ENCODE assay signal across 1 cellular context in the genomic region with DNA sequence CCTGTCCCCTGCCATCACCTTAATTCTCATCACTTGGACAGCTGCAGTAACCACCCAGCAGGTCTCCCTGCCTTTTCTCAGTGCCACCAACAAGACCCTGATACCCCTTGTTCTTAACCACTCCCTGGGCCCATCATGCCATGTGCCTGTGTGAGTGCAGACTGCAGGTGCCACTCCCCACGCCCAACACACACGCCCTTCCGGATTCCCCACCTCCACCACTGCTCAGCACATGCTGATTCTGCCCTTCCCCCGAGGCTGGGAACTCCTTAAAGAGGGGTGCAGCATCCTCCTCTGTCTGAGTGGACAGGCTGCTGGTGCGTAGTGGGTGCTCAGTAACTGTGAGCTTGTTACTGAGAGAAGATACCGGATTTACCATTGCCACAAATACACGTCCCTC.
TF ChIP-seq lines count a peak whose summit lies in the region.

No MANE protein-coding gene starts in this region.

TF ChIP-seq in SK-N-SH, 30 proteins besides CTCF, POLR2A, EP300 and RAD21:
- no peak for TF ChIP-seq TCF12 (IDR thresholded peaks at IDR 0.05)
- no peak for TF ChIP-seq TAF1 (IDR thresholded peaks at IDR 0.05; ENCODE audit: borderline replicate concordance, low read depth, low read length)
- TF ChIP-seq, protein P1, sequence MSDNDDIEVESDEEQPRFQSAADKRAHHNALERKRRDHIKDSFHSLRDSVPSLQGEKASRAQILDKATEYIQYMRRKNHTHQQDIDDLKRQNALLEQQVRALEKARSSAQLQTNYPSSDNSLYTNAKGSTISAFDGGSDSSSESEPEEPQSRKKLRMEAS (IDR thresholded peaks at IDR 0.05; ENCODE audit: low read depth): no peak
- TF ChIP-seq NFIC (IDR thresholded peaks at IDR 0.05; ENCODE audit: borderline replicate concordance): no peak
- TF ChIP-seq NRF1 (IDR thresholded peaks at IDR 0.05; ENCODE audit: low read depth, low read length): no peak
- TF ChIP-seq GATA2 (CRISPR knock-in tag; IDR thresholded peaks at IDR 0.05): no peak
- no peak for TF ChIP-seq GABPA (IDR thresholded peaks at IDR 0.05; ENCODE audit: low read depth)
- TF ChIP-seq SMC3 (IDR thresholded peaks at IDR 0.05; ENCODE audit: low read depth, low read length): no peak
- TF ChIP-seq, protein P2, sequence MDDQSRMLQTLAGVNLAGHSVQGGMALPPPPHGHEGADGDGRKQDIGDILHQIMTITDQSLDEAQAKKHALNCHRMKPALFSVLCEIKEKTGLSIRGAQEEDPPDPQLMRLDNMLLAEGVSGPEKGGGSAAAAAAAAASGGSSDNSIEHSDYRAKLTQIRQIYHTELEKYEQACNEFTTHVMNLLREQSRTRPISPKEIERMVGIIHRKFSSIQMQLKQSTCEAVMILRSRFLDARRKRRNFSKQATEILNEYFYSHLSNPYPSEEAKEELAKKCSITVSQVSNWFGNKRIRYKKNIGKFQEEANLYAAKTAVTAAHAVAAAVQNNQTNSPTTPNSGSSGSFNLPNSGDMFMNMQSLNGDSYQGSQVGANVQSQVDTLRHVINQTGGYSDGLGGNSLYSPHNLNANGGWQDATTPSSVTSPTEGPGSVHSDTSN (IDR thresholded peaks at IDR 0.05): no peak
- TF ChIP-seq MXI1 (IDR thresholded peaks at IDR 0.05; ENCODE audit: low read depth, low read length): no peak
- no peak for TF ChIP-seq RFX5 (IDR thresholded peaks at IDR 0.05; ENCODE audit: low read length)
- TF ChIP-seq, protein P3, sequence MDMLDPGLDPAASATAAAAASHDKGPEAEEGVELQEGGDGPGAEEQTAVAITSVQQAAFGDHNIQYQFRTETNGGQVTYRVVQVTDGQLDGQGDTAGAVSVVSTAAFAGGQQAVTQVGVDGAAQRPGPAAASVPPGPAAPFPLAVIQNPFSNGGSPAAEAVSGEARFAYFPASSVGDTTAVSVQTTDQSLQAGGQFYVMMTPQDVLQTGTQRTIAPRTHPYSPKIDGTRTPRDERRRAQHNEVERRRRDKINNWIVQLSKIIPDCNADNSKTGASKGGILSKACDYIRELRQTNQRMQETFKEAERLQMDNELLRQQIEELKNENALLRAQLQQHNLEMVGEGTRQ (IDR thresholded peaks at IDR 0.05; ENCODE audit: borderline replicate concordance, low read depth, low read length): no peak
- TF ChIP-seq, protein P4, sequence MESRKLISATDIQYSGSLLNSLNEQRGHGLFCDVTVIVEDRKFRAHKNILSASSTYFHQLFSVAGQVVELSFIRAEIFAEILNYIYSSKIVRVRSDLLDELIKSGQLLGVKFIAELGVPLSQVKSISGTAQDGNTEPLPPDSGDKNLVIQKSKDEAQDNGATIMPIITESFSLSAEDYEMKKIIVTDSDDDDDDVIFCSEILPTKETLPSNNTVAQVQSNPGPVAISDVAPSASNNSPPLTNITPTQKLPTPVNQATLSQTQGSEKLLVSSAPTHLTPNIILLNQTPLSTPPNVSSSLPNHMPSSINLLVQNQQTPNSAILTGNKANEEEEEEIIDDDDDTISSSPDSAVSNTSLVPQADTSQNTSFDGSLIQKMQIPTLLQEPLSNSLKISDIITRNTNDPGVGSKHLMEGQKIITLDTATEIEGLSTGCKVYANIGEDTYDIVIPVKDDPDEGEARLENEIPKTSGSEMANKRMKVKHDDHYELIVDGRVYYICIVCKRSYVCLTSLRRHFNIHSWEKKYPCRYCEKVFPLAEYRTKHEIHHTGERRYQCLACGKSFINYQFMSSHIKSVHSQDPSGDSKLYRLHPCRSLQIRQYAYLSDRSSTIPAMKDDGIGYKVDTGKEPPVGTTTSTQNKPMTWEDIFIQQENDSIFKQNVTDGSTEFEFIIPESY (IDR thresholded peaks at IDR 0.05; ENCODE audit: borderline replicate concordance, low read depth): no peak
- no peak for TF ChIP-seq FOSL2 (IDR thresholded peaks at IDR 0.05; ENCODE audit: borderline replicate concordance, low read depth)
- no peak for TF ChIP-seq YY1 (IDR thresholded peaks at IDR 0.05; ENCODE audit: low read depth)
- TF ChIP-seq, protein P5, sequence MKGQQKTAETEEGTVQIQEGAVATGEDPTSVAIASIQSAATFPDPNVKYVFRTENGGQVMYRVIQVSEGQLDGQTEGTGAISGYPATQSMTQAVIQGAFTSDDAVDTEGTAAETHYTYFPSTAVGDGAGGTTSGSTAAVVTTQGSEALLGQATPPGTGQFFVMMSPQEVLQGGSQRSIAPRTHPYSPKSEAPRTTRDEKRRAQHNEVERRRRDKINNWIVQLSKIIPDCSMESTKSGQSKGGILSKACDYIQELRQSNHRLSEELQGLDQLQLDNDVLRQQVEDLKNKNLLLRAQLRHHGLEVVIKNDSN (IDR thresholded peaks at IDR 0.05; ENCODE audit: borderline replicate concordance, low read depth): no peak
- no peak for TF ChIP-seq JUND (IDR thresholded peaks at IDR 0.05)
- TF ChIP-seq FOXJ3 (CRISPR knock-in tag; IDR thresholded peaks at IDR 0.05): no peak
- TF ChIP-seq POLR2AphosphoS5 (IDR thresholded peaks at IDR 0.05; ENCODE audit: low read depth, low read length): no peak
- TF ChIP-seq FOXM1 (IDR thresholded peaks at IDR 0.05; ENCODE audit: low read depth): no peak
